ENCODE assay signal across 14 cellular contexts in genomic region chr9:84670801-84671153, GRCh38. TPM values are rescaled to one million over a fixed set of nuclear protein-coding genes. Genes with fewer than 3 reads are reported as not detected.
DNase-seq lines count a peak whose midpoint lies in the region; ATAC-seq and TF ChIP-seq lines count a peak whose summit lies in the region.
"Had no signal": no experiment of that assay in that cellular context is flagged by ENCODE, and none has a peak within 500 bp of the region (broad histone marks: within the 10 kb centered on the region; RNA-seq: fewer than 3 reads in every experiment).

No MANE protein-coding gene starts in this region.

- no peak for TF ChIP-seq POLR2A in heart left ventricle (IDR thresholded peaks at IDR 0.05)
- TF ChIP-seq POLR2A in esophagus squamous epithelium (IDR thresholded peaks at IDR 0.05), result no peak

- peaks cover 0 to 34% (median 11%) of the 10 kb centered on the region in 12 donors for H3K4me1 ChIP-seq in heart left ventricle
- peaks cover 5 to 69% (median 14%) of the 10 kb centered on the region in 3 donors for H3K4me1 ChIP-seq in esophagus squamous epithelium
- H3K4me1 ChIP-seq in upper lobe of right lung, result peaks cover 17% of the 10 kb centered on the region
- H3K4me1 ChIP-seq: colonic mucosa had no signal

- peak overlapping the region; percentile 21 to 65 (median 54) for H3K4me3 ChIP-seq in heart left ventricle
- H3K4me3 ChIP-seq in esophagus squamous epithelium, result peak overlapping the region; percentile 45 to 70 (median 56)
- peak overlapping the region; percentile 44 for H3K4me3 ChIP-seq in upper lobe of right lung

- H3K27me3 ChIP-seq in heart left ventricle (peaks cover 0 to 49% (median 16%) of the 10 kb centered on the region in 9 donors), esophagus squamous epithelium (peaks cover 0 to 47% (median 0%) of the 10 kb centered on the region in 4 donors), upper lobe of right lung (peaks cover 41% of the 10 kb centered on the region)

- ATAC-seq in heart left ventricle (no peak), left ventricle myocardium superior (no peak), upper lobe of right lung (no peak), GM21723 (IDR thresholded peaks at IDR 0.05; ENCODE audit: unreplicated experiment) (no peak)

- H3K9me3 ChIP-seq in heart left ventricle, result peaks cover 0 to 2% (median 0%) of the 10 kb centered on the region in 12 donors
- no peaks in the 10 kb centered on the region for H3K9me3 ChIP-seq in esophagus squamous epithelium
- no peaks in the 10 kb centered on the region for H3K9me3 ChIP-seq in upper lobe of right lung
- H3K9me3 ChIP-seq: colonic mucosa, neutrophil, Peyer's patch had no signal

- H3K27me3 Mint-ChIP-seq in osteocyte (ENCODE audit: unreplicated experiment), result peaks cover 6% of the 10 kb centered on the region

- TF ChIP-seq CTCF in heart left ventricle (IDR thresholded peaks at IDR 0.05), result no peak
- no peak for TF ChIP-seq CTCF in esophagus squamous epithelium (IDR thresholded peaks at IDR 0.05)
- TF ChIP-seq CTCF in osteocyte (IDR thresholded peaks at IDR 0.05), result no peak
- TF ChIP-seq CTCF in upper lobe of right lung (IDR thresholded peaks at IDR 0.05), result no peak

- no peak for DNase-seq in heart left ventricle
- DNase-seq in left ventricle myocardium superior, result no peak
- no peak for DNase-seq in esophagus squamous epithelium (lab: John Stamatoyannopoulos, UW)
- no peak for DNase-seq in osteocyte (ENCODE audit: extremely low spot score, unreplicated experiment)
- no peak for DNase-seq in upper lobe of right lung
- DNase-seq in NCI-H510A treated with DMSO at 0.1 percent for 48 hours (lab: John Stamatoyannopoulos, UW), result no peak
- no peak for DNase-seq in NCI-H2227 treated with DMSO at 0.1 percent for 48 hours (lab: John Stamatoyannopoulos, UW)
- DNase-seq: colonic mucosa, KBM-7, NCI-H2107, Peyer's patch had no signal

- peak overlapping the region; percentile 53 for H3K27ac Mint-ChIP-seq in osteocyte (ENCODE audit: unreplicated experiment)
- H3K27ac Mint-ChIP-seq: activated T-helper 2 cell treated with anti-CD3 and anti-CD28 coated beads, Interferon-gamma antibody, Interleukin-2, Interleukin-4, amounts not matched to agents 10 μg/mL and 5 μg/mL and 100 μg/mL, durations not matched to agents 14 hours and 24 hours and 36 hours had no signal

- H3K36me3 ChIP-seq in heart left ventricle (no peaks in the 10 kb centered on the region), esophagus squamous epithelium (no peaks in the 10 kb centered on the region), upper lobe of right lung (no peaks in the 10 kb centered on the region)
- H3K36me3 ChIP-seq: colonic mucosa, neutrophil, Peyer's patch had no signal

- peak overlapping the region; percentile 92 for H3K4me3 Mint-ChIP-seq in osteocyte (ENCODE audit: unreplicated experiment)

- H3K4me1 Mint-ChIP-seq in osteocyte (ENCODE audit: unreplicated experiment), result peaks cover 48% of the 10 kb centered on the region

- peaks cover 5% of the 10 kb centered on the region for H3K36me3 Mint-ChIP-seq in osteocyte (ENCODE audit: unreplicated experiment)

- WGBS in heart left ventricle, 4 donors, result 38 to 60% (median 46%) methylated on average over 9 of the region's 9 CpGs
- 0 to 15% methylated on average over 1 to 4 of the region's 9 CpGs for WGBS in esophagus squamous epithelium, 2 donors

- intact Hi-C loops in heart left ventricle (cut with DNase I), result no loop called here
- intact Hi-C loops in left ventricle myocardium superior (cut with micrococcal nuclease), result no loop called here
- intact Hi-C loops in esophagus squamous epithelium (cut with DNase I), result no loop called here
- intact Hi-C loops in upper lobe of right lung (cut with DNase I), result no loop called here

- H3K27ac ChIP-seq in heart left ventricle, result peak overlapping the region in 3 of 12 donors; percentile 8 to 46 (median 32)
- peak overlapping the region; percentile 62 to 86 (median 70) for H3K27ac ChIP-seq in esophagus squamous epithelium
- H3K27ac ChIP-seq in upper lobe of right lung, result no peak overlapping the region
- H3K27ac ChIP-seq: colonic mucosa, neutrophil had no signal

- H3K9me3 Mint-ChIP-seq in osteocyte (ENCODE audit: unreplicated experiment), result peaks cover 5% of the 10 kb centered on the region
- H3K9me3 Mint-ChIP-seq: activated T-helper 2 cell treated with anti-CD3 and anti-CD28 coated beads, Interferon-gamma antibody, Interleukin-2, Interleukin-4, amounts not matched to agents 10 μg/mL and 5 μg/mL and 100 μg/mL, durations not matched to agents 14 hours and 24 hours and 36 hours had no signal

RNA-seq across cellular contexts. Expression of gene NTRK2, which starts 1.2 kb away (rescaled TPM):
- total RNA-seq in heart left ventricle (10 to 100 TPM in 1 of 9 donors, 1 to 10 TPM in 7, under 1 TPM in 1; 0.86 to 16.0 (median 3.9) TPM), left ventricle myocardium superior (5.5 TPM), esophagus squamous epithelium (10 to 100 TPM in 2 of 4 donors, 1 to 10 TPM in 2; 2.9 to 15.9 (median 8.4) TPM), osteocyte (29.4 and 30.9 TPM in 2 replicates), upper lobe of right lung (0.98 TPM)
- polyA plus RNA-seq in heart left ventricle, result 1 to 10 TPM; 1.1 to 1.3 TPM
